ENCODE assay signal across 4 cellular contexts in the genomic region with DNA sequence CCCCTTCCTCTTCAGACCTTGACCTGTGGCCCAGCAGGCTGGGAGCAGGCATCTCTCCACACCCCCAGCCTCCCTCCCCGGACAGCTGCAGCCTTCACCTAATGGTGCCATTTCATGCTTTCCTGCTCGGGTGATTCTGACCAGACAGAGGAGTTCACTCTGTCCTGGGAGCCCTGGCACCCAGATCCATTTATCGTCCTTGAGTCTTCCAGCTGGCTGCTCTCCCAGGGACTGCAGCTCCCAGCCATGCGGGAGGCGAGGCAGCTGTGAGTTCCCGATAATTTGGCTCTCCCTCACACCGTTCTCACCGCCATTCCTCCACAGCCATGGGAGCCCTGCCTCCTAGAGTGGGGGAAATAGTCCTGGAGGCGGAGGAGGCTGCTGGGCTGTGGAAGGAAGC. TPM values are rescaled to one million over a fixed set of nuclear protein-coding genes. Genes with fewer than 3 reads are reported as not detected.
"Had no signal": no experiment of that assay in that cellular context is flagged by ENCODE, and none has a peak within 500 bp of the region (broad histone marks: within the 10 kb centered on the region; RNA-seq: fewer than 3 reads in every experiment).

No MANE protein-coding gene starts in this region.

RNA-seq across cellular contexts. Expression of a gene that starts 32.6 kb away (rescaled TPM):
- total RNA-seq: activated CD4-positive, alpha-beta memory T cell treated with anti-CD3 and anti-CD28 coated beads for 36 hours; activated naive CD4-positive, alpha-beta T cell treated with anti-CD3 and anti-CD28 coated beads for 36 hours; activated T-helper 17 cell treated with anti-CD3 and anti-CD28 coated beads, Interleukin-2, amount 50 U/mL, for 72 hours; ascending aorta had no signal
